In genomic region chr3:99269606-99270355, GRCh38 we compare ENCODE assay signal across 22 cellular contexts.
DNase-seq lines count a peak whose midpoint lies in the region; ATAC-seq, FAIRE-seq and TF ChIP-seq lines count a peak whose summit lies in the region.
"Had no signal": no experiment of that assay in that cellular context is flagged by ENCODE, and none has a peak within 500 bp of the region (broad histone marks: within the 10 kb centered on the region; RNA-seq: fewer than 3 reads in every experiment).

No MANE protein-coding gene starts in this region.

- intact Hi-C loops in ascending aorta (cut with DNase I), result no loop called here

- H3K79me2 ChIP-seq in trophoblast cell (ENCODE audit: control insufficient read depth, insufficient read depth, low read length, poor library complexity), result no peaks in the 10 kb centered on the region
- H3K79me2 ChIP-seq in neural progenitor cell (ENCODE audit: low read depth), result no peaks in the 10 kb centered on the region

- no peak overlapping the region for H3K23ac ChIP-seq in trophoblast cell (ENCODE audit: low read length)

- FAIRE-seq in urothelium cell line (lab: Jason Lieb, UNC), result peak; percentile 35
- FAIRE-seq: K562 had no signal

- H3K4me1 ChIP-seq in ascending aorta, result peaks cover 5 to 7% of the 10 kb centered on the region in 2 donors
- no peaks in the 10 kb centered on the region for H3K4me1 ChIP-seq in trophoblast cell (ENCODE audit: control insufficient read depth in 1 of 2, insufficient read depth in 2 of 2, low read length in 2 of 2)
- no peaks in the 10 kb centered on the region for H3K4me1 ChIP-seq in neural progenitor cell
- H3K4me1 ChIP-seq: breast epithelium had no signal

- no peaks in the 10 kb centered on the region for H3K36me3 Mint-ChIP-seq in osteocyte (ENCODE audit: unreplicated experiment)
- H3K36me3 Mint-ChIP-seq in neural progenitor cell, result no peaks in the 10 kb centered on the region
- H3K36me3 Mint-ChIP-seq: activated naive CD8-positive, alpha-beta T cell had no signal

- H3K9me3 ChIP-seq in ascending aorta (no peaks in the 10 kb centered on the region), trophoblast cell (ENCODE audit: insufficient read depth, low read depth, low read length) (no peaks in the 10 kb centered on the region), neural progenitor cell (ENCODE audit: low read depth) (no peaks in the 10 kb centered on the region)
- H3K9me3 ChIP-seq: breast epithelium, suprapubic skin had no signal

- H3K4me3 ChIP-seq in ascending aorta, result no peak overlapping the region
- no peak overlapping the region for H3K4me3 ChIP-seq in fibroblast of pulmonary artery (replicated peaks; ENCODE audit: low read depth, low read length)
- H3K4me3 ChIP-seq in trophoblast cell (ENCODE audit: low read depth, low read length), result no peak overlapping the region
- no peak overlapping the region for H3K4me3 ChIP-seq in neural progenitor cell
- H3K4me3 ChIP-seq: breast epithelium, K562, skin epidermis, suprapubic skin had no signal

- H3K27ac ChIP-seq in ascending aorta (peak overlapping the region; percentile 83 to 84), trophoblast cell (ENCODE audit: low read depth, low read length) (no peak overlapping the region), neural progenitor cell (no peak overlapping the region)
- H3K27ac ChIP-seq: breast epithelium, C4-2B, skin epidermis, suprapubic skin had no signal

- no peak overlapping the region for H2BK5ac ChIP-seq in trophoblast cell (ENCODE audit: low read depth, low read length, poor library complexity)

- H3F3A ChIP-seq in neural progenitor cell (ENCODE audit: low read depth), result no peaks in the 10 kb centered on the region

- no CpG with 5 or more reads among the region's 9 CpGs for WGBS in trophoblast cell (ENCODE audit: extremely low coverage, insufficient coverage, insufficient read length)

- no peak overlapping the region for H3K9ac ChIP-seq in trophoblast cell (ENCODE audit: low read length)
- no peak overlapping the region for H3K9ac ChIP-seq in neural progenitor cell

- no peak overlapping the region for H4K12ac ChIP-seq in trophoblast cell (ENCODE audit: low read depth, low read length)

- TF ChIP-seq CTCF in ascending aorta (IDR thresholded peaks at IDR 0.05) (no peak), fibroblast of pulmonary artery (IDR thresholded peaks at IDR 0.05; ENCODE audit: low read length, missing control alignments) (no peak), osteocyte (IDR thresholded peaks at IDR 0.05) (no peak), neural progenitor cell (IDR thresholded peaks at IDR 0.05) (no peak)

- no peaks in the 10 kb centered on the region for H3K79me1 ChIP-seq in trophoblast cell (ENCODE audit: low read length)

- H3K36me3 ChIP-seq in ascending aorta (no peaks in the 10 kb centered on the region), trophoblast cell (ENCODE audit: control insufficient read depth in 1 of 2, insufficient read depth in 2 of 2, low read length in 2 of 2) (no peaks in the 10 kb centered on the region), neural progenitor cell (no peaks in the 10 kb centered on the region)
- H3K36me3 ChIP-seq: breast epithelium, suprapubic skin had no signal

- H2BK12ac ChIP-seq in trophoblast cell (ENCODE audit: low read length), result no peak overlapping the region

- H4K20me1 ChIP-seq in neural progenitor cell (ENCODE audit: low read depth), result no peaks in the 10 kb centered on the region

- ATAC-seq in HG02610 (IDR thresholded peaks at IDR 0.05; ENCODE audit: unreplicated experiment), result no peak
- ATAC-seq: activated CD4-positive, CD25-positive, alpha-beta regulatory T cell treated with anti-CD3 and anti-CD28 coated beads, Interleukin-2, amount 50 U/mL, for 24 hours; activated T-cell treated with anti-CD3 and anti-CD28 coated beads, Interleukin-2, amount 50 U/mL, for 72 hours; K562 had no signal

- no peak overlapping the region for H3K14ac ChIP-seq in trophoblast cell (ENCODE audit: low read length)

- no peak overlapping the region for H3K4ac ChIP-seq in trophoblast cell (ENCODE audit: low read depth, low read length)

- H3K27me3 Mint-ChIP-seq in osteocyte (ENCODE audit: unreplicated experiment), result no peaks in the 10 kb centered on the region
- peaks cover 2% of the 10 kb centered on the region for H3K27me3 Mint-ChIP-seq in neural progenitor cell (ENCODE audit: insufficient read depth, low read depth)
- H3K27me3 Mint-ChIP-seq: activated naive CD8-positive, alpha-beta T cell had no signal

- H3K18ac ChIP-seq in trophoblast cell (ENCODE audit: low read length), result no peak overlapping the region

- peak; percentile 9 to 84 for DNase-seq in ascending aorta (ENCODE audit: low spot score in 2 of 2)
- DNase-seq in fibroblast of pulmonary artery (ENCODE audit: low read depth), result peak; percentile 52
- DNase-seq in osteocyte (ENCODE audit: extremely low spot score, unreplicated experiment), result no peak
- no peak for DNase-seq in urothelium cell line (ENCODE audit: low spot score)
- no peak for DNase-seq in retina
- no peak for DNase-seq in trophoblast cell
- DNase-seq in neural progenitor cell (ENCODE audit: low spot score), result no peak
- DNase-seq: activated CD8-positive, alpha-beta memory T cell treated with anti-CD3 and anti-CD28 coated beads for 24 hours; activated T-cell treated with anti-CD3 and anti-CD28 coated beads, Interleukin-2, amount 50 U/mL, for 72 hours; DMS 273 treated with DMSO at 0.1 percent for 48 hours; NCI-H1048; NCI-H2081; NCI-H526; stimulated activated CD8-positive, alpha-beta memory T cell treated with anti-CD3 and anti-CD28 coated beads, Interleukin-4, amount 100 ng/mL, for 48 hours had no signal

- no peak overlapping the region for H2AK5ac ChIP-seq in trophoblast cell (ENCODE audit: low read length)

- H3K27me3 ChIP-seq in ascending aorta (no peaks in the 10 kb centered on the region), trophoblast cell (ENCODE audit: insufficient read depth, low read length) (no peaks in the 10 kb centered on the region), neural progenitor cell (no peaks in the 10 kb centered on the region)
- H3K27me3 ChIP-seq: breast epithelium, suprapubic skin had no signal

- no peaks in the 10 kb centered on the region for H3K9me3 Mint-ChIP-seq in osteocyte (ENCODE audit: unreplicated experiment)
- H3K9me3 Mint-ChIP-seq in neural progenitor cell, result peaks cover 2% of the 10 kb centered on the region

- no peak overlapping the region for H4K91ac ChIP-seq in trophoblast cell (ENCODE audit: low read depth, low read length)

- H3K4me1 Mint-ChIP-seq in osteocyte (ENCODE audit: unreplicated experiment), result peaks cover 15% of the 10 kb centered on the region
- H3K4me1 Mint-ChIP-seq in neural progenitor cell, result no peaks in the 10 kb centered on the region

- H3K4me2 ChIP-seq in trophoblast cell (ENCODE audit: low read length) (no peak overlapping the region), neural progenitor cell (no peak overlapping the region)

- no peak overlapping the region for H3K4me3 Mint-ChIP-seq in osteocyte (ENCODE audit: unreplicated experiment)
- no peak overlapping the region for H3K4me3 Mint-ChIP-seq in neural progenitor cell
- H3K4me3 Mint-ChIP-seq: activated naive CD8-positive, alpha-beta T cell; activated T-cell treated with anti-CD3 and anti-CD28 coated beads, Interleukin-2, amount 50 U/mL, for 72 hours had no signal

- H2AFZ ChIP-seq in trophoblast cell (ENCODE audit: insufficient read depth, low read length, poor library complexity), result no peak overlapping the region
- H2AFZ ChIP-seq in neural progenitor cell (replicated peaks), result no peak overlapping the region

- no peak overlapping the region for H4K8ac ChIP-seq in trophoblast cell (ENCODE audit: low read depth, low read length)

- H3K27ac Mint-ChIP-seq in osteocyte (ENCODE audit: unreplicated experiment) (peak overlapping the region; percentile 10), neural progenitor cell (no peak overlapping the region)
- H3K27ac Mint-ChIP-seq: activated naive CD8-positive, alpha-beta T cell; activated T-cell treated with anti-CD3 and anti-CD28 coated beads, Interleukin-2, amount 50 U/mL, for 72 hours had no signal

- no peak overlapping the region for H2BK120ac ChIP-seq in trophoblast cell (ENCODE audit: insufficient read depth, low read length, poor library complexity)

Comparison
In these comparisons a context has a peak if more than half of its experiments do, and no peak if none do; other contexts are left out.
1. DNase-seq: peak in ascending aorta (2 of 2) and fibroblast of pulmonary artery (single experiment); none in osteocyte (single experiment), urothelium cell line (single experiment), retina (single experiment), trophoblast cell (0 of 2) and neural progenitor cell (single experiment).
2. H3K27ac ChIP-seq: peak in ascending aorta (2 of 2); none in trophoblast cell (single experiment) and neural progenitor cell (single experiment).